Comparison of ENCODE assay signal across 12 cellular contexts in the genomic region with DNA sequence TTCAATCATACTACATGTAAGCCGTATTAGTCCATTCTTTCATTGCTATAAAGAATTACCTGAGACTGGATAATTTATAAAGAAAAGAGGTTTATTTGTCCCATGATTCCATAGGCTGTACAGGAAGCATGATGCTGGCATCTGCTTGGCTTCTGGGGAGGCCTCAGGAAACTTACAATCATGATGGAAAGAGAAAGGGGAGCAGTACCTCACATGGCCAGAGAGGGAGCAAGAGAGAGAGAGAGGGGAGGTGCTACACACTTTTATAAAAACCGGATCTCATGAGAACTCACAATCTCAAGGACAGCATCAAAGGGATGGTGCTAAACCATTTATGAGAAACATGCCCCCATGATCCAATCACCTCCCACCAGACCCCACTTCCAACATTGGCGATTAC. TPM values are rescaled to one million over a fixed set of nuclear protein-coding genes. Genes with fewer than 3 reads are reported as not detected.
DNase-seq lines count a peak whose midpoint lies in the region; ATAC-seq and TF ChIP-seq lines count a peak whose summit lies in the region.
"Had no signal": no experiment of that assay in that cellular context is flagged by ENCODE, and none has a peak within 500 bp of the region (broad histone marks: within the 10 kb centered on the region; RNA-seq: fewer than 3 reads in every experiment).

No MANE protein-coding gene starts in this region.

- H3K4me1 ChIP-seq in H9 (ENCODE audit: insufficient read depth, low read length): no peaks in the 10 kb centered on the region

- no peak overlapping the region for H4K8ac ChIP-seq in H9 (replicated peaks; ENCODE audit: insufficient read length, low read depth, low read length)

- H3K23ac ChIP-seq in H9 (ENCODE audit: insufficient read length, low read depth, low read length): no peak overlapping the region

- no peak overlapping the region for H3K14ac ChIP-seq in H9 (ENCODE audit: insufficient read depth, low read length)

- DNase-seq in CD14-positive monocyte (ENCODE audit: low spot score) (no peak), H9 (no peak), kidney epithelial cell (ENCODE audit: low read depth) (no peak), AG20443 (ENCODE audit: low spot score) (no peak), NCI-H1105 treated with DMSO at 0.1 percent for 48 hours (lab: John Stamatoyannopoulos, UW) (no peak), NCI-H146 treated with DMSO at 0.1 percent for 48 hours (lab: John Stamatoyannopoulos, UW; ENCODE audit: unreplicated experiment) (no peak)
- DNase-seq in activated CD8-positive, alpha-beta T cell treated with anti-CD3 and anti-CD28 coated beads for 36 hours: peak; percentile 29
- DNase-seq: activated naive CD8-positive, alpha-beta T cell treated with anti-CD3 and anti-CD28 coated beads, Interleukin-2, amount 10 ng/mL, durations not matched to agents 7 days and 5 days; left colon; T1000 had no signal

- no peak overlapping the region for H2BK12ac ChIP-seq in H9 (ENCODE audit: insufficient read length, low read depth, low read length)

- no peak overlapping the region for H3K4me2 ChIP-seq in H9 (ENCODE audit: insufficient read depth, insufficient read length, low read length)

- TF ChIP-seq CTCF in CD14-positive monocyte (IDR thresholded peaks at IDR 0.05): peak; percentile 35
- TF ChIP-seq CTCF in H9 (conservative IDR thresholded peaks at IDR 0.05): peak; percentile 48
- peak; percentile 29 for TF ChIP-seq CTCF in activated CD8-positive, alpha-beta T cell treated with anti-CD3 and anti-CD28 coated beads for 36 hours (IDR thresholded peaks at IDR 0.05)
- peak; percentile 19 for TF ChIP-seq CTCF in kidney epithelial cell (IDR thresholded peaks at IDR 0.05; ENCODE audit: insufficient read depth, low read length, poor library complexity, severe bottlenecking)

- no peak overlapping the region for H3K56ac ChIP-seq in H9 (ENCODE audit: insufficient read length, low read depth, low read length)

- H3K4me3 ChIP-seq in kidney epithelial cell (ENCODE audit: low read depth, low read length): no peak overlapping the region

- H2AFZ ChIP-seq in H9 (ENCODE audit: low read length): no peak overlapping the region

- no peak overlapping the region for H3K4me3 Mint-ChIP-seq in CD14-positive monocyte
- H3K4me3 Mint-ChIP-seq in H9: no peak overlapping the region
- no peak overlapping the region for H3K4me3 Mint-ChIP-seq in activated CD8-positive, alpha-beta T cell treated with anti-CD3 and anti-CD28 coated beads for 36 hours
- H3K4me3 Mint-ChIP-seq: activated naive CD8-positive, alpha-beta T cell treated with anti-CD3 and anti-CD28 coated beads, Interleukin-2, amount 10 ng/mL, durations not matched to agents 7 days and 5 days had no signal

- no peak overlapping the region for H3K18ac ChIP-seq in H9 (ENCODE audit: insufficient read length, low read depth, low read length)

- POLR2A ChIA-PET in activated CD8-positive, alpha-beta T cell treated with anti-CD3 and anti-CD28 coated beads for 36 hours (lab: Charles Lee): interaction anchor here (0.7 kb wide), 1 partner anchor 601 kb away, joined by 3 read pairs; no protein-coding TSS in a partner anchor

- peaks cover 3% of the 10 kb centered on the region for H3K9me3 ChIP-seq in H9 (ENCODE audit: control insufficient read depth, low read depth, low read length)

- H3K79me2 ChIP-seq in H9 (ENCODE audit: insufficient read depth, low read length): no peaks in the 10 kb centered on the region

- no peaks in the 10 kb centered on the region for H3K27me3 ChIP-seq in H9 (ENCODE audit: insufficient read depth, low read length)
- H3K27me3 ChIP-seq in kidney epithelial cell (ENCODE audit: control insufficient read depth, insufficient read depth, low read length): no peaks in the 10 kb centered on the region

- H3K27ac Mint-ChIP-seq in CD14-positive monocyte: no peak overlapping the region
- H3K27ac Mint-ChIP-seq in H9: no peak overlapping the region
- H3K27ac Mint-ChIP-seq in activated CD8-positive, alpha-beta T cell treated with anti-CD3 and anti-CD28 coated beads for 36 hours: no peak overlapping the region
- H3K27ac Mint-ChIP-seq: activated naive CD8-positive, alpha-beta T cell treated with anti-CD3 and anti-CD28 coated beads, Interleukin-2, amount 10 ng/mL, durations not matched to agents 7 days and 5 days had no signal

- H3K27me3 Mint-ChIP-seq in CD14-positive monocyte (ENCODE audit: low read depth in 3 of 3) (peaks cover 0 to 2% (median 0%) of the 10 kb centered on the region in 3 donors), H9 (ENCODE audit: low read depth) (peaks cover 4% of the 10 kb centered on the region; the same call in 1 of the 2 replicates)
- H3K27me3 Mint-ChIP-seq in activated CD8-positive, alpha-beta T cell treated with anti-CD3 and anti-CD28 coated beads for 36 hours: peaks cover 2% of the 10 kb centered on the region

- no peak overlapping the region for H3K9ac ChIP-seq in H9 (ENCODE audit: extremely low read depth, insufficient read length, low read length)

- no peak overlapping the region for H4K5ac ChIP-seq in H9 (ENCODE audit: insufficient read length, low read depth, low read length)

- no peaks in the 10 kb centered on the region for H3K23me2 ChIP-seq in H9 (ENCODE audit: insufficient read length, low read depth, low read length, poor library complexity, severe bottlenecking)

- no peak overlapping the region for H2BK5ac ChIP-seq in H9 (ENCODE audit: insufficient read length, low read length)

- no peaks in the 10 kb centered on the region for H4K20me1 ChIP-seq in H9 (ENCODE audit: control insufficient read depth, insufficient read depth, insufficient read length)

- no peak overlapping the region for H2BK20ac ChIP-seq in H9 (ENCODE audit: low read depth, low read length, poor library complexity, severe bottlenecking)

- no peak overlapping the region for H2AK5ac ChIP-seq in H9 (ENCODE audit: insufficient read length, low read length)

- H3K4me1 Mint-ChIP-seq in CD14-positive monocyte (no peaks in the 10 kb centered on the region), H9 (no peaks in the 10 kb centered on the region)
- H3K4me1 Mint-ChIP-seq in activated CD8-positive, alpha-beta T cell treated with anti-CD3 and anti-CD28 coated beads for 36 hours (ENCODE audit: low read depth): no peaks in the 10 kb centered on the region

- H2BK15ac ChIP-seq in H9 (ENCODE audit: low read depth, low read length): no peak overlapping the region

- H2BK120ac ChIP-seq in H9 (ENCODE audit: low read depth, low read length, poor library complexity, severe bottlenecking): no peak overlapping the region

- no peak overlapping the region for H4K91ac ChIP-seq in H9 (ENCODE audit: insufficient read length, low read depth, low read length)

- no peaks in the 10 kb centered on the region for H3K36me3 ChIP-seq in kidney epithelial cell (ENCODE audit: control insufficient read depth, insufficient read depth, low read length)

- H3K9me3 Mint-ChIP-seq in CD14-positive monocyte (peaks cover 8 to 14% (median 11%) of the 10 kb centered on the region in 7 donors), H9 (peaks cover 18 to 22% of the 10 kb centered on the region in 2 experiments)
- peaks cover 8% of the 10 kb centered on the region for H3K9me3 Mint-ChIP-seq in activated CD8-positive, alpha-beta T cell treated with anti-CD3 and anti-CD28 coated beads for 36 hours

- H3K4ac ChIP-seq in H9 (ENCODE audit: low read depth, low read length): no peak overlapping the region

- intact Hi-C loops in CD14-positive monocyte (cut with micrococcal nuclease): no loop called here
- intact Hi-C loops in activated CD8-positive, alpha-beta T cell treated with anti-CD3 and anti-CD28 coated beads for 36 hours (cut with micrococcal nuclease): no loop called here

- H3K27ac ChIP-seq in H9 (ENCODE audit: insufficient read length, low read depth, low read length): no peak overlapping the region

- ATAC-seq in activated CD8-positive, alpha-beta T cell treated with anti-CD3 and anti-CD28 coated beads for 36 hours: peak; percentile 51
- no peak for ATAC-seq in GM19023 (IDR thresholded peaks at IDR 0.05; ENCODE audit: unreplicated experiment)
- ATAC-seq: esophagus mucosa, left colon had no signal

- H3T11ph ChIP-seq in H9 (ENCODE audit: low read length): no peak overlapping the region

- no CpG with 5 or more reads among the region's 3 CpGs for WGBS in H9 (ENCODE audit: extremely low coverage, insufficient read length, low lambda C conversion rate)

- H3K79me1 ChIP-seq in H9 (ENCODE audit: insufficient read depth, low read depth, low read length, poor library complexity, severe bottlenecking): no peaks in the 10 kb centered on the region

- CTCF ChIA-PET in activated CD8-positive, alpha-beta T cell treated with anti-CD3 and anti-CD28 coated beads for 36 hours (lab: Charles Lee): no interaction called here

- no peaks in the 10 kb centered on the region for H3K36me3 Mint-ChIP-seq in CD14-positive monocyte
- peaks cover 3 to 20% (median 9%) of the 10 kb centered on the region in 3 experiments for H3K36me3 Mint-ChIP-seq in H9 (ENCODE audit: insufficient read depth in 1 of 3, low read depth in 3 of 3)
- H3K36me3 Mint-ChIP-seq in activated CD8-positive, alpha-beta T cell treated with anti-CD3 and anti-CD28 coated beads for 36 hours (ENCODE audit: low read depth): no peaks in the 10 kb centered on the region

RNA-seq across cellular contexts. Expression of gene CLASP2, which starts 14.3 kb away (rescaled TPM):
- polyA plus RNA-seq in CD14-positive monocyte: 10 to 100 TPM; 10.1 to 13.9 TPM
- total RNA-seq in H9 (2021) (55.5 and 60.5 TPM in 2 replicates), kidney epithelial cell (37.8 and 52.4 TPM in 2 replicates)
- total RNA-seq in activated CD8-positive, alpha-beta T cell treated with anti-CD3 and anti-CD28 coated beads for 36 hours: 10 to 100 TPM; 38.4 to 46.4 TPM
